13 cellular contexts compared by ENCODE assay signal in the genomic region with DNA sequence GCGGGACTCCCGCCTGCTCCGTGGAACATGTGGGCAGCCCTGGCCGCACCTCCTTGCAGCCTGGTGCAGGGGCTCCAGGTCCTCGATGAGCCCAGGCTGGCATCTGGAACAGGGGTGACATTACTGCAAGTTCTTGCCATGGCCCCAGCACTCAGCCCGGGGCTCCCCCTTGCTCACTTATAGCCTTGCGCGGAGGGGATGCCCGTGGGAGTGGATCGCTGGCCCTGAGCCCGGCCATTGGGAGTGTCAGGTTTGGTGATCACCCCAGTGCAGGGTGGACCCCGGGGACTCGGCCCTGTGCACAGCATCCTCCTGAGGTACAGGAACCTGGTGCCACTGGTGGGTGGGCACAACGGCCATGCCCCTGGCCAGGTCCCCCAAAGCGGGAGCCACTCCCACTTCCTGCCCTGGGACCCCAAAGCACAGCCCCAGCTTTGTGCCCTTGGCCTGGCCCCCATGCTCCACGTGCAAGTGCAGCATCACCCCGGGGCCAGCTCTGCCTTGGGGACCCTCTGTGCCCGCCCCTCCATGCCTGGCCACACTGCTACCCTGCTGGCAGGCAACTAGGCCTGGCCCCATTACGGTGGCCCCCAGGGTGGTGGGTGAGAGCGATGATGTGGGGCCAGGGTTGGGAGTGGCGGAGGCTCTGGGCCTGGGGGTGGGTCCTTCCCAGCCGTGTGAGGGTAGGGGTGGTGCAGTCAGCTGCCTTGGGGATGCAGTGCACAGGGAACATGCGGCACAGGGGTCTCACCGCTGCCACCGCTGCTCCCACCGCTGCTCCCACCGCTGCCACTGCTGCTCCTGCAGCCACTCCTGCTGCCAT.
"Had no signal": no experiment of that assay in that cellular context is flagged by ENCODE, and none has a peak within 500 bp of the region (broad histone marks: within the 10 kb centered on the region; RNA-seq: fewer than 3 reads in every experiment).

No MANE protein-coding gene starts in this region.

- H3K4me1 ChIP-seq: SJCRH30 had no signal

- H3K4me3 ChIP-seq: dorsolateral prefrontal cortex, esophagus squamous epithelium, SJCRH30, skin epidermis had no signal

- H3K27ac ChIP-seq: dorsolateral prefrontal cortex, esophagus squamous epithelium, pancreas, SJCRH30, skin epidermis had no signal

- ATAC-seq: left colon; stimulated activated naive B cell treated with anti-CD40 and anti-IgM and Interleukin-4, amounts not matched to agents 10 μg/mL and 1 μg/mL and 100 μg/mL, for 72 hours had no signal

- H3K27me3 ChIP-seq: pancreas, SJCRH30 had no signal

- H3K36me3 ChIP-seq: esophagus squamous epithelium, pancreas, SJCRH30 had no signal

- H3K9me3 ChIP-seq: esophagus squamous epithelium, pancreas, SJCRH30 had no signal

- DNase-seq: activated naive CD8-positive, alpha-beta T cell treated with anti-CD3 and anti-CD28 coated beads, Interleukin-2, amount 10 ng/mL, durations not matched to agents 7 days and 5 days; anterior cingulate cortex; esophagus squamous epithelium; foreskin fibroblast; glutamatergic neuron; left colon; retina; SJCRH30; stimulated activated naive B cell treated with anti-CD40 and anti-IgM and Interleukin-4, amounts not matched to agents 10 μg/mL and 1 μg/mL and 100 μg/mL, for 72 hours; substantia nigra had no signal
